Comparison of ENCODE assay signal across 9 cellular contexts in genomic region chr10:5411941-5412276, GRCh38. TPM values are rescaled to one million over a fixed set of nuclear protein-coding genes. Genes with fewer than 3 reads are reported as not detected.
DNase-seq lines count a peak whose midpoint lies in the region; ATAC-seq and TF ChIP-seq lines count a peak whose summit lies in the region.
"Had no signal": no experiment of that assay in that cellular context is flagged by ENCODE, and none has a peak within 500 bp of the region (broad histone marks: within the 10 kb centered on the region; RNA-seq: fewer than 3 reads in every experiment).

No MANE protein-coding gene starts in this region.

- no peak for TF ChIP-seq CTCF in PC-9 (conservative IDR thresholded peaks at IDR 0.05)
- TF ChIP-seq CTCF in heart right ventricle (IDR thresholded peaks at IDR 0.05): no peak

- H3F3A ChIP-seq in PC-9 (ENCODE audit: insufficient read depth, low read depth): no peaks in the 10 kb centered on the region; the same call in 1 of the 2 replicates

- H3K27me3 ChIP-seq in PC-9 (ENCODE audit: insufficient read depth, low read depth) (no peaks in the 10 kb centered on the region), heart right ventricle (no peaks in the 10 kb centered on the region), subcutaneous abdominal adipose tissue (ENCODE audit: control insufficient read depth in 5 of 5, insufficient read depth in 4 of 5, low read length in 5 of 5) (no peaks in the 10 kb centered on the region)

- no peaks in the 10 kb centered on the region for H3K9me2 ChIP-seq in PC-9 (ENCODE audit: insufficient read depth)

- H4K20me1 ChIP-seq in PC-9 (ENCODE audit: insufficient read depth): no peaks in the 10 kb centered on the region

- H3K27ac ChIP-seq in PC-9 (no peak overlapping the region), heart right ventricle (no peak overlapping the region), subcutaneous abdominal adipose tissue (ENCODE audit: low read depth, low read length) (peak overlapping the region; percentile 37)

- intact Hi-C loops in PC-9 (cut with micrococcal nuclease; ENCODE audit: unreplicated experiment): no loop called here
- intact Hi-C loops in heart right ventricle (cut with DNase I): no loop called here
- intact Hi-C loops in head of caudate nucleus (cut with DNase I): no loop called here

- ATAC-seq in heart right ventricle (peak in 2 of 8 donors; percentile 5 to 46), HG02763 (IDR thresholded peaks at IDR 0.05; ENCODE audit: unreplicated experiment) (no peak)

- 35 to 39% methylated on average over 3 of the region's 3 CpGs for WGBS in heart right ventricle, 2 donors

- H3K4me1 ChIP-seq in PC-9 (replicated peaks; ENCODE audit: insufficient read depth) (peaks cover 18% of the 10 kb centered on the region), heart right ventricle (peaks cover 0 to 15% (median 9%) of the 10 kb centered on the region in 9 donors), subcutaneous abdominal adipose tissue (ENCODE audit: control insufficient read depth in 5 of 5, insufficient read depth in 5 of 5, low read length in 5 of 5) (peaks cover 0 to 21% (median 15%) of the 10 kb centered on the region in 5 donors)

- peaks cover 40% of the 10 kb centered on the region for H3K79me2 ChIP-seq in PC-9 (ENCODE audit: low read depth)

- H3K4me3 ChIP-seq in PC-9: peak overlapping the region; percentile 81; the same call in 1 of the 2 replicates
- peak overlapping the region; percentile 68 to 95 (median 78) for H3K4me3 ChIP-seq in heart right ventricle
- H3K4me3 ChIP-seq in subcutaneous abdominal adipose tissue (ENCODE audit: low read depth in 1 of 5, low read length in 5 of 5): peak overlapping the region; percentile 59 to 79 (median 69)

- peak overlapping the region; percentile 77 for H3K4me2 ChIP-seq in PC-9

- DNase-seq in DMS 273 (lab: John Stamatoyannopoulos, UW; ENCODE audit: unreplicated experiment): peak; percentile 37
- no peak for DNase-seq in DMS 273 treated with DMSO at 0.1 percent for 48 hours (lab: John Stamatoyannopoulos, UW)
- no peak for DNase-seq in PC-9
- no peak for DNase-seq in heart right ventricle
- DNase-seq in SIG-M5 (lab: John Stamatoyannopoulos, UW): no peak
- no peak for DNase-seq in head of caudate nucleus

- CTCF ChIA-PET in PC-9 (lab: Charles Lee): no interaction called here

- H3K36me3 ChIP-seq in PC-9 (ENCODE audit: low read depth) (0 out of 2 replicates have a peak, but pooled peaks cover 6% of the 10 kb centered on the region), heart right ventricle (no peaks in the 10 kb centered on the region), subcutaneous abdominal adipose tissue (ENCODE audit: control insufficient read depth in 5 of 5, insufficient read depth in 5 of 5, low read length in 5 of 5) (no peaks in the 10 kb centered on the region)

- POLR2A ChIA-PET in PC-9 (lab: Charles Lee; ENCODE audit: unreplicated experiment): no interaction called here

- peak overlapping the region in 2 of 5 donors; percentile 24 to 26 for H3K9ac ChIP-seq in subcutaneous abdominal adipose tissue (ENCODE audit: low read length in 5 of 5)

- peak overlapping the region; percentile 46; the same call in 1 of the 2 replicates for H2AFZ ChIP-seq in PC-9

- no TSS peak for BruUV-seq in PC-9 (replicated peaks; lab: Mats Ljungman, UMichigan)

- H3K9me3 ChIP-seq in PC-9 (ENCODE audit: insufficient read depth, low read depth) (peaks cover 9% of the 10 kb centered on the region; the same call in 1 of the 2 replicates), heart right ventricle (no peaks in the 10 kb centered on the region), subcutaneous abdominal adipose tissue (ENCODE audit: control insufficient read depth in 5 of 5, low read length in 5 of 5) (peaks cover 0 to 9% (median 0%) of the 10 kb centered on the region in 5 donors)

RNA-seq across cellular contexts. Expression of gene NET1, which starts 0.4 kb away (rescaled TPM):
- total RNA-seq in PC-9 (2021) (150 and 161 TPM in 2 replicates), heart right ventricle (10 to 100 TPM; 13.4 to 22.6 (median 17.6) TPM)
- 1 to 10 TPM; 6.0 to 9.3 TPM for polyA plus RNA-seq in heart right ventricle

RNA-seq across cellular contexts. Expression of gene TUBAL3, which starts 7.3 kb away (rescaled TPM):
- 0.35 and 0.52 TPM in 2 replicates for total RNA-seq in PC-9 (2021)
- total RNA-seq in heart right ventricle: under 1 TPM in 7 of 10 donors, not detected in 3; 0.14 to 0.72 (median 0.17) TPM
- polyA plus RNA-seq in heart right ventricle: under 1 TPM; 0.23 to 0.51 TPM

RNA-seq across cellular contexts. Expression of gene UCN3, which starts 47.1 kb away (rescaled TPM):
- not detected in 2 replicates for total RNA-seq in PC-9 (2021)
- total RNA-seq in heart right ventricle: not detected
- polyA plus RNA-seq in heart right ventricle: not detected
- total RNA-seq: esophagus mucosa had no signal
